Comparison of ENCODE assay signal across 13 cellular contexts in genomic region chr13:99357920-99358319, GRCh38. TPM values are rescaled to one million over a fixed set of nuclear protein-coding genes. Genes with fewer than 3 reads are reported as not detected.
DNase-seq lines count a peak whose midpoint lies in the region; ATAC-seq, FAIRE-seq and TF ChIP-seq lines count a peak whose summit lies in the region.
"Had no signal": no experiment of that assay in that cellular context is flagged by ENCODE, and none has a peak within 500 bp of the region (broad histone marks: within the 10 kb centered on the region; RNA-seq: fewer than 3 reads in every experiment).

No MANE protein-coding gene starts in this region.

- H3K27me3 Mint-ChIP-seq in activated T-helper 2 cell treated with anti-CD3 and anti-CD28 coated beads, Interferon-gamma antibody, Interleukin-2, Interleukin-4, amounts not matched to agents 10 μg/mL and 5 μg/mL and 100 μg/mL, durations not matched to agents 14 hours and 24 hours and 36 hours (ENCODE audit: low read depth) = no peaks in the 10 kb centered on the region
- H3K27me3 Mint-ChIP-seq in memory B cell = no peaks in the 10 kb centered on the region

- in situ Hi-C loops in HepG2 (cut with HindIII; ENCODE audit: extremely low pct_ligation_motif_present, low pct_unique_long_range_greater_than_20kb) (no loop called here), transverse colon (cut with MboI; ENCODE audit: low pct_ligation_motif_present in 1 of 4, low pct_unique_long_range_greater_than_20kb in 1 of 4, low sequenced_read_pairs in 3 of 4) (no loop called here)

- no peak for TF ChIP-seq RAD21 in liver (IDR thresholded peaks at IDR 0.05)
- no peak for TF ChIP-seq RAD21 in HepG2 (CRISPR knock-in tag; IDR thresholded peaks at IDR 0.05)

- no peaks in the 10 kb centered on the region for H3K9me3 Mint-ChIP-seq in activated T-helper 2 cell treated with anti-CD3 and anti-CD28 coated beads, Interferon-gamma antibody, Interleukin-2, Interleukin-4, amounts not matched to agents 10 μg/mL and 5 μg/mL and 100 μg/mL, durations not matched to agents 14 hours and 24 hours and 36 hours
- no peaks in the 10 kb centered on the region for H3K9me3 Mint-ChIP-seq in memory B cell

- no peaks in the 10 kb centered on the region for H3K79me2 ChIP-seq in HepG2 (ENCODE audit: insufficient read depth, low read length)

- BruUV-seq in HepG2 (replicated peaks; lab: Mats Ljungman, UMichigan) = no TSS peak

- TF ChIP-seq CTCF in liver (IDR thresholded peaks at IDR 0.05; ENCODE audit: low read depth, low read length, missing input control) = no peak
- TF ChIP-seq CTCF in HepG2 (CRISPR knock-in tag; IDR thresholded peaks at IDR 0.05) = no peak
- TF ChIP-seq CTCF in transverse colon (IDR thresholded peaks at IDR 0.05) = no peak

- no peak overlapping the region for H2AFZ ChIP-seq in HepG2 (ENCODE audit: low read length)

- peak overlapping the region; percentile 98 for H3K27ac Mint-ChIP-seq in activated T-helper 2 cell treated with anti-CD3 and anti-CD28 coated beads, Interferon-gamma antibody, Interleukin-2, Interleukin-4, amounts not matched to agents 10 μg/mL and 5 μg/mL and 100 μg/mL, durations not matched to agents 14 hours and 24 hours and 36 hours
- H3K27ac Mint-ChIP-seq in memory B cell = peak overlapping the region; percentile 100

- no peaks in the 10 kb centered on the region for H3K9me3 ChIP-seq in liver (ENCODE audit: control insufficient read depth in 4 of 4, low read length in 3 of 4)
- no peaks in the 10 kb centered on the region for H3K9me3 ChIP-seq in HepG2 (ENCODE audit: low read length)
- H3K9me3 ChIP-seq in transverse colon = no peaks in the 10 kb centered on the region
- H3K9me3 ChIP-seq: gastroesophageal sphincter had no signal

- no peak for ATAC-seq in HepG2
- ATAC-seq in memory B cell (ENCODE audit: low read depth) = no peak
- no peak for ATAC-seq in GM19023 (IDR thresholded peaks at IDR 0.05; ENCODE audit: unreplicated experiment)
- ATAC-seq in HG03378 (IDR thresholded peaks at IDR 0.05; ENCODE audit: unreplicated experiment) = no peak
- ATAC-seq in HG03432 (IDR thresholded peaks at IDR 0.05; ENCODE audit: unreplicated experiment) = no peak
- ATAC-seq: gastroesophageal sphincter had no signal

- H3K4me1 ChIP-seq in liver (ENCODE audit: control insufficient read depth in 4 of 4, insufficient read depth in 4 of 4, low read length in 3 of 4) (peaks cover 0 to 12% (median 3%) of the 10 kb centered on the region in 4 donors), HepG2 (ENCODE audit: insufficient read depth, low read length) (no peaks in the 10 kb centered on the region), transverse colon (peaks cover 0 to 27% (median 8%) of the 10 kb centered on the region in 4 donors)

- H3K36me3 Mint-ChIP-seq in activated T-helper 2 cell treated with anti-CD3 and anti-CD28 coated beads, Interferon-gamma antibody, Interleukin-2, Interleukin-4, amounts not matched to agents 10 μg/mL and 5 μg/mL and 100 μg/mL, durations not matched to agents 14 hours and 24 hours and 36 hours (ENCODE audit: low read depth) = peaks cover 65% of the 10 kb centered on the region
- peaks cover 23% of the 10 kb centered on the region for H3K36me3 Mint-ChIP-seq in memory B cell

- CTCF ChIA-PET in HepG2 (lab: Yijun Ruan, JAX; ENCODE audit: low intra/inter-chr PET ratio, low total read pairs) = no interaction called here

- H3K4me3 ChIP-seq in liver (ENCODE audit: low read depth in 1 of 3, low read length in 3 of 3) = no peak overlapping the region
- no peak overlapping the region for H3K4me3 ChIP-seq in HepG2 (replicated peaks in 1 of 3; ENCODE audit: insufficient read depth in 1 of 3, low read depth in 2 of 3, low read length in 3 of 3)
- H3K4me3 ChIP-seq in transverse colon = no peak overlapping the region
- H3K4me3 ChIP-seq: gastroesophageal sphincter had no signal

- H3K9ac ChIP-seq in liver (ENCODE audit: low read depth in 1 of 2, low read length in 2 of 2) (no peak overlapping the region), HepG2 (ENCODE audit: insufficient read depth, low read depth, low read length) (no peak overlapping the region)

- H3K27ac ChIP-seq in liver (ENCODE audit: low read depth in 1 of 2, low read length in 2 of 2) = peak overlapping the region; percentile 39 to 72
- H3K27ac ChIP-seq in HepG2 (ENCODE audit: extremely low read length, insufficient read depth, low read length) = no peak overlapping the region
- H3K27ac ChIP-seq in transverse colon = peak overlapping the region; percentile 67 to 80 (median 76)
- H3K27ac ChIP-seq: WERI-Rb-1 had no signal

- TF ChIP-seq EP300 in HepG2 (IDR thresholded peaks at IDR 0.05; ENCODE audit: low read depth in 2 of 2, low read length in 2 of 2) (no peak), HepG2 (CRISPR knock-in tag; IDR thresholded peaks at IDR 0.05; ENCODE audit: borderline replicate concordance) (no peak), transverse colon (IDR thresholded peaks at IDR 0.05; ENCODE audit: low read depth) (no peak)

- intact Hi-C loops in HepG2 (cut with micrococcal nuclease; ENCODE audit: unreplicated experiment) = no loop called here
- intact Hi-C loops in activated T-helper 2 cell treated with anti-CD3 and anti-CD28 coated beads, Interferon-gamma antibody, Interleukin-2, Interleukin-4, amounts not matched to agents 10 μg/mL and 5 μg/mL and 100 μg/mL, durations not matched to agents 14 hours and 24 hours and 36 hours (cut with micrococcal nuclease) = loop anchor here (1.0 to 2.0 kb wide), 9 partner anchors 10 to 143 kb away; partner anchors contain the start of genes GPR183 and TM9SF2
- intact Hi-C loops in transverse colon (cut with DNase I; ENCODE audit: low total_unique reads) = no loop called here

- H3K4me3 Mint-ChIP-seq in activated T-helper 2 cell treated with anti-CD3 and anti-CD28 coated beads, Interferon-gamma antibody, Interleukin-2, Interleukin-4, amounts not matched to agents 10 μg/mL and 5 μg/mL and 100 μg/mL, durations not matched to agents 14 hours and 24 hours and 36 hours (ENCODE audit: low read depth) = peak overlapping the region; percentile 1
- peak overlapping the region; percentile 7 for H3K4me3 Mint-ChIP-seq in memory B cell

- no peaks in the 10 kb centered on the region; the same call in 1 of the 2 replicates for H4K20me1 ChIP-seq in HepG2 (ENCODE audit: insufficient read depth, low read length)

- POLR2A ChIA-PET in HepG2 (lab: Yijun Ruan, JAX) = no interaction called here

- TF ChIP-seq POLR2A in HepG2 (IDR thresholded peaks at IDR 0.05; ENCODE audit: insufficient read depth in 1 of 2, low read depth in 2 of 2, low read length in 2 of 2) (no peak), transverse colon (IDR thresholded peaks at IDR 0.05) (no peak)

- H3K27me3 ChIP-seq in liver (ENCODE audit: control insufficient read depth in 4 of 4, insufficient read depth in 4 of 4, low read length in 3 of 4) (no peaks in the 10 kb centered on the region), HepG2 (ENCODE audit: control insufficient read depth in 1 of 2, insufficient read depth in 2 of 2, low read length in 2 of 2) (no peaks in the 10 kb centered on the region), transverse colon (no peaks in the 10 kb centered on the region)
- H3K27me3 ChIP-seq: gastroesophageal sphincter had no signal

- peaks cover 0 to 34% (median 13%) of the 10 kb centered on the region in 4 donors for H3K36me3 ChIP-seq in liver (ENCODE audit: control insufficient read depth in 4 of 4, insufficient read depth in 3 of 4, low read depth in 1 of 4, low read length in 3 of 4)
- peaks cover 19 to 55% of the 10 kb centered on the region in 2 experiments for H3K36me3 ChIP-seq in HepG2 (replicated peaks in 1 of 2; ENCODE audit: control insufficient read depth in 1 of 2, insufficient read depth in 2 of 2, low read length in 2 of 2)
- peaks cover 0 to 10% (median 0%) of the 10 kb centered on the region in 4 donors for H3K36me3 ChIP-seq in transverse colon

- DNase-seq in HepG2 (ENCODE audit: low spot score) = no peak
- no peak for DNase-seq in activated T-helper 2 cell treated with anti-CD3 and anti-CD28 coated beads, Interferon-gamma antibody, Interleukin-2, Interleukin-4, amounts not matched to agents 10 μg/mL and 5 μg/mL and 100 μg/mL, durations not matched to agents 14 hours and 24 hours and 36 hours (ENCODE audit: low spot score)
- no peak for DNase-seq in memory B cell (ENCODE audit: low spot score in 2 of 2)
- DNase-seq in transverse colon = no peak
- DNase-seq: NCI-H1694 treated with DMSO at 0.1 percent for 48 hours, WERI-Rb-1 had no signal

- H3K4me1 Mint-ChIP-seq in activated T-helper 2 cell treated with anti-CD3 and anti-CD28 coated beads, Interferon-gamma antibody, Interleukin-2, Interleukin-4, amounts not matched to agents 10 μg/mL and 5 μg/mL and 100 μg/mL, durations not matched to agents 14 hours and 24 hours and 36 hours (ENCODE audit: low read depth) = peaks cover 88% of the 10 kb centered on the region
- peaks cover 69% of the 10 kb centered on the region for H3K4me1 Mint-ChIP-seq in memory B cell

- WGBS in liver = 92% methylated on average over 7 of the region's 7 CpGs
- WGBS in HepG2 (ENCODE audit: low lambda C conversion rate) = 98% methylated on average over 7 of the region's 7 CpGs
- 93 to 94% methylated on average over 6 to 7 of the region's 7 CpGs for WGBS in transverse colon (ENCODE audit: low coverage in 1 of 2), 2 donors

- FAIRE-seq in HepG2 (lab: Jason Lieb, UNC) = no peak
- FAIRE-seq: keratinocyte had no signal

- H3K4me2 ChIP-seq in HepG2 (ENCODE audit: low read depth, low read length) = no peak overlapping the region

RNA-seq across cellular contexts. Expression of gene GPR183, which starts 50.7 kb away (rescaled TPM):
- 1 to 10 TPM; 1.8 to 4.0 TPM for total RNA-seq in liver
- polyA plus RNA-seq in liver = 1 to 10 TPM in 1 of 2 donors, under 1 TPM in 1; 0.89 to 4.3 TPM
- not detected in 2 replicates for total RNA-seq in HepG2 (2016; rRNA removed; fragmentation: Illumina TruSeq; extraction: Trizol)
- not detected in 2 replicates for total RNA-seq in HepG2 (2016; cell fraction: cytosol; rRNA removed; fragmentation: Illumina TruSeq; extraction: Trizol; ENCODE audit: low read depth)
- not detected in 2 replicates for total RNA-seq in HepG2 (2016; cell fraction: insoluble cytoplasmic fraction; rRNA removed; fragmentation: Illumina TruSeq; extraction: Trizol)
- total RNA-seq in HepG2 (2016; cell fraction: membrane; rRNA removed; fragmentation: Illumina TruSeq; extraction: Trizol) = not detected in 2 replicates
- total RNA-seq in HepG2 (2016; cell fraction: nucleus; rRNA removed; fragmentation: Illumina TruSeq; extraction: Trizol) = not detected in 2 replicates
- polyA plus RNA-seq in HepG2 (2011; rRNA removed) = not detected in 2 replicates
- polyA plus RNA-seq in HepG2 (2011; cell fraction: cytosol; rRNA removed) = not detected in 2 replicates
- not detected in 2 replicates for polyA plus RNA-seq in HepG2 (2011; cell fraction: nucleus; rRNA removed)
- 0.08 TPM in 1 of 2 replicates, not detected in the other for polyA plus RNA-seq in HepG2 (2012)
- polyA plus RNA-seq in HepG2 (2016; cell fraction: cytosol; fragmentation: Illumina TruSeq; extraction: Trizol; ENCODE audit: low read depth) = not detected in 2 replicates
- not detected in 2 replicates for polyA plus RNA-seq in HepG2 (2016; cell fraction: insoluble cytoplasmic fraction; fragmentation: Illumina TruSeq; extraction: Trizol; ENCODE audit: low read depth)
- polyA plus RNA-seq in HepG2 (2016; cell fraction: membrane; fragmentation: Illumina TruSeq; extraction: Trizol; ENCODE audit: low read depth) = not detected in 2 replicates
- polyA plus RNA-seq in HepG2 (2016; cell fraction: nucleus; fragmentation: Illumina TruSeq; extraction: Trizol; ENCODE audit: insufficient read depth, low read depth) = not detected in 2 replicates
- polyA minus RNA-seq in HepG2 (2011; rRNA and poly(A)+ RNA removed; ENCODE audit: low replicate concordance) = not detected in 2 replicates
- not detected in 2 replicates for polyA minus RNA-seq in HepG2 (2011; cell fraction: cytosol; rRNA and poly(A)+ RNA removed)
- polyA minus RNA-seq in HepG2 (2011; cell fraction: nucleus; rRNA and poly(A)+ RNA removed) = 0.26 TPM in 1 of 2 replicates, not detected in the other
- total RNA-seq in activated T-helper 2 cell treated with anti-CD3 and anti-CD28 coated beads, Interferon-gamma antibody, Interleukin-2, Interleukin-4, amounts not matched to agents 10 μg/mL and 5 μg/mL and 100 μg/mL, durations not matched to agents 14 hours and 24 hours and 36 hours = 143 and 147 TPM in 2 replicates
- 10 to 100 TPM in 1 of 4 donors, 1 to 10 TPM in 3; 3.0 to 14.6 (median 6.5) TPM for total RNA-seq in transverse colon
- polyA plus RNA-seq: keratinocyte, neural cell had no signal
